8 cellular contexts compared by ENCODE assay signal in the genomic region with DNA sequence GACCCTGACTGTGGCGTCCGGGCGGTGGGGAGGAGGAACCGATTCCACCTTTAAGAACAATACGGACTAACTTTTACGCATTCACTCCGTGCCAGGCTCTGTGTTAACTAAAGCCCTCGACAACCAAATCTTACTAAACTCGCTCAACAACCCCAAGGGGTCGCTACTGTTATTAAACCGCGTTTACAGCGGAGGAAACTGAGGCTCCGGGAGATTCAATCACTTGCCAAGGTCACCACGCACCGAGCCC. TPM values are rescaled to one million over a fixed set of nuclear protein-coding genes. Genes with fewer than 3 reads are reported as not detected.
DNase-seq lines count a peak whose midpoint lies in the region; TF ChIP-seq lines count a peak whose summit lies in the region.

No MANE protein-coding gene starts in this region.

- POLR2A ChIA-PET in AG04450 (lab: Yijun Ruan, JAX), result no interaction called here

- H3K4me3 ChIP-seq in AG04450 (ENCODE audit: low read depth, low read length) (peak overlapping the region; percentile 77), HFF-Myc (replicated peaks; ENCODE audit: low read depth, low read length) (peak overlapping the region; percentile 47), astrocyte of the cerebellum (ENCODE audit: low read depth, low read length) (peak overlapping the region; percentile 54)

- DNase-seq in AG04450 (ENCODE audit: low read depth, low spot score) (no peak), HFF-Myc (ENCODE audit: extremely low read depth, low read depth) (no peak), astrocyte of the cerebellum (ENCODE audit: low read depth) (no peak), medulla oblongata (ENCODE audit: extremely low spot score) (peak; percentile 29), DMS79 treated with DMSO at 0.1 percent for 48 hours (lab: John Stamatoyannopoulos, UW) (no peak), foreskin melanocyte (no peak), SKM-1 treated with dmso at 0.1 percent for 144 hours (lab: John Stamatoyannopoulos, UW; ENCODE audit: unreplicated experiment) (no peak), cerebellar cortex (ENCODE audit: low spot score) (no peak)

- TF ChIP-seq CTCF in AG04450 (IDR thresholded peaks at IDR 0.05; ENCODE audit: low read depth, low read length) (peak; percentile 16; the same call in 1 of the 2 replicates), HFF-Myc (IDR thresholded peaks at IDR 0.05; ENCODE audit: low read depth, low read length, missing control alignments) (peak; percentile 12), astrocyte of the cerebellum (IDR thresholded peaks at IDR 0.05; ENCODE audit: low read depth, low read length, missing control alignments) (peak; percentile 33)

- peaks cover 12% of the 10 kb centered on the region; the same call in 1 of the 2 replicates for H3K9me3 ChIP-seq in AG04450 (ENCODE audit: control insufficient read depth, insufficient read depth, low read length)

- CTCF ChIA-PET in AG04450 (lab: Charles Lee), result no interaction called here

- in situ Hi-C loops in astrocyte of the cerebellum (cut with HindIII; ENCODE audit: low sequenced_read_pairs), result no loop called here

- H3K27ac ChIP-seq in AG04450 (ENCODE audit: low read depth, low read length), result no peak overlapping the region

- no peaks in the 10 kb centered on the region for H3K27me3 ChIP-seq in AG04450 (ENCODE audit: control insufficient read depth, insufficient read depth, low read length)

RNA-seq across cellular contexts. Expression of a gene that starts 1.2 kb away (rescaled TPM):
- polyA plus RNA-seq in AG04450 (2011; rRNA removed), result 5.1 and 6.5 TPM in 2 replicates
- polyA minus RNA-seq in AG04450 (2011; rRNA and poly(A)+ RNA removed), result 5.6 and 6.4 TPM in 2 replicates

RNA-seq across cellular contexts. Expression of a gene that starts 3.8 kb away (rescaled TPM):
- polyA plus RNA-seq in AG04450 (2011; rRNA removed), result not detected in 2 replicates
- polyA minus RNA-seq in AG04450 (2011; rRNA and poly(A)+ RNA removed), result not detected in 2 replicates

RNA-seq across cellular contexts. Expression of a gene that starts 16.8 kb away (rescaled TPM):
- polyA plus RNA-seq in AG04450 (2011; rRNA removed), result 0.27 and 0.56 TPM in 2 replicates
- polyA minus RNA-seq in AG04450 (2011; rRNA and poly(A)+ RNA removed), result not detected in 2 replicates

RNA-seq across cellular contexts. Expression of a gene that starts 27.5 kb away (rescaled TPM):
- polyA plus RNA-seq in AG04450 (2011; rRNA removed), result 0.43 and 0.51 TPM in 2 replicates
- 0.22 and 0.41 TPM in 2 replicates for polyA minus RNA-seq in AG04450 (2011; rRNA and poly(A)+ RNA removed)

RNA-seq across cellular contexts. Expression of a gene that starts 28.2 kb away (rescaled TPM):
- polyA plus RNA-seq in AG04450 (2011; rRNA removed), result 17.9 and 25.1 TPM in 2 replicates
- polyA minus RNA-seq in AG04450 (2011; rRNA and poly(A)+ RNA removed), result 21.6 and 26.0 TPM in 2 replicates
